Comparison of ENCODE assay signal across 8 cellular contexts in the genomic region with DNA sequence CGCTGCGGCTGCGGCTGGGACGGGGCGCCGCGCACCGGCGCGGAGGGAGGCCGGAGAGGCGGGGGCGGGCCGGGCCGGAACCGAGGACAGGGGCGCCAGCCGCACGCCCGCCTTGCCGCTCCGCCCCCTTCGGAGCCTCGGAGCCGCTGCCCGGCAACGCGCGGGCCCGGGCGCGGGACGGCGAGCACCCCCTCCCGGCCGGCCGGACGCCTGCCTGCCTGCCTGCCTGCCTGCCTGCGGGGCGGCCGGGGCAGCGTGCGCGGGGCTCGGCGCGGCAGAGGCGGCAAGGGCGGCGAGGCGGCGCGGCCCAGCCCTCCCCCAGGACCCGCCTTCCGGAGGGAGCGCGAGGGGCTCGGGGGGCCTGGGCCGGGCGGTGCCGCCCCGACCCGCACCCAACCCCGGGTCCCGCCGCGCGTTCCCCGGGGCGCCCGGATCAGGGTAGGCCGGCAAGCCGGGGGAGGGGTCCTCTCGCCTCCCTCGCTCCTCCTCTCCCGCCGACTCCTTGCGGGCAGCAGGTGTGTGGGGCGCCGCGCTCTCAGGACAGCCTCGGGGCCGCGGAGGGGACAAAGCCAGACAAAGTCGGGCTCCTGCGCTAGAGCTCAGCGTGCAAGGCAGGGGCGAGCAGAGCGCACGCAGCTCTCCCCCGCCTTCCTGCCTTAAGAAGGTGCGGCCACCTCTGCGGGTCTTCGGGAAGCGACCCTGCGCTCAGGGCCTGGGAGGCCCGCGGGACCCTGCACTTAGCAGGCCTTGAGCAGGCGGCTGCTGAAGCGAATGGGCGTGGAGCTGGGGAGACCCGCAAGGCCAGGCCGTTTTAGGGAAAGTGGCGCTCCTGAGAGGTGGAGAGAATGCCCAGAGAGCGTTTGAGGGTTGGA. TPM values are rescaled to one million over a fixed set of nuclear protein-coding genes. Genes with fewer than 3 reads are reported as not detected.
A peak's percentile ranks its signal among the peaks of the same experiment; 100 is the strongest.
DNase-seq lines count a peak whose midpoint lies in the region; ATAC-seq and TF ChIP-seq lines count a peak whose summit lies in the region.

KIAA1549 (minus strand) TSS at position 58 of the 872 bp plus-strand sequence. CDS start 120 bp downstream, outside the sequence.

- WGBS in liver: 3% methylated on average over 105 of the region's 105 CpGs

- peak within 1 kb of the TSS; percentile 82 for H3K4me3 Mint-ChIP-seq in dendritic cell treated with granulocyte-macrophage colony-stimulating factor and Interleukin-4, amounts not matched to agents 40 ng/mL and 50 ng/mL, for 4 days

- TF ChIP-seq CTCF in liver (IDR thresholded peaks at IDR 0.05; ENCODE audit: low read depth, low read length, missing input control): peak; percentile 33

- intact Hi-C loops in dendritic cell treated with granulocyte-macrophage colony-stimulating factor and Interleukin-4, amounts not matched to agents 40 ng/mL and 50 ng/mL, for 4 days (cut with micrococcal nuclease): loop anchor here (2.0 kb wide), 1 partner anchor 95 kb away; no protein-coding TSS in a partner anchor

- no peaks in the 10 kb centered on the region for H3K9me3 Mint-ChIP-seq in dendritic cell treated with granulocyte-macrophage colony-stimulating factor and Interleukin-4, amounts not matched to agents 40 ng/mL and 50 ng/mL, for 4 days

- ATAC-seq in HG02763 (IDR thresholded peaks at IDR 0.05; ENCODE audit: unreplicated experiment): peak; percentile 86

- H3K4me1 Mint-ChIP-seq in dendritic cell treated with granulocyte-macrophage colony-stimulating factor and Interleukin-4, amounts not matched to agents 40 ng/mL and 50 ng/mL, for 4 days (ENCODE audit: low read depth): peaks cover 15% of the 10 kb centered on the region

- no peak for TF ChIP-seq RAD21 in liver (IDR thresholded peaks at IDR 0.05)

- peaks cover 45% of the 10 kb centered on the region for H3K27me3 Mint-ChIP-seq in dendritic cell treated with granulocyte-macrophage colony-stimulating factor and Interleukin-4, amounts not matched to agents 40 ng/mL and 50 ng/mL, for 4 days

- H3K27me3 ChIP-seq in liver (ENCODE audit: control insufficient read depth in 4 of 4, insufficient read depth in 4 of 4, low read length in 3 of 4): no peaks in the 10 kb centered on the region

- no peak within 1 kb of the TSS for H3K27ac Mint-ChIP-seq in dendritic cell treated with granulocyte-macrophage colony-stimulating factor and Interleukin-4, amounts not matched to agents 40 ng/mL and 50 ng/mL, for 4 days

- H3K9me3 ChIP-seq in liver (ENCODE audit: control insufficient read depth in 4 of 4, low read length in 3 of 4): no peaks in the 10 kb centered on the region

- H3K4me3 ChIP-seq in liver (ENCODE audit: low read depth in 1 of 3, low read length in 3 of 3): peak within 1 kb of the TSS; percentile 20 to 86 (median 74)

- peak within 1 kb of the TSS; percentile 1 to 78 for H3K9ac ChIP-seq in liver (ENCODE audit: low read depth in 1 of 2, low read length in 2 of 2)

- H3K36me3 Mint-ChIP-seq in dendritic cell treated with granulocyte-macrophage colony-stimulating factor and Interleukin-4, amounts not matched to agents 40 ng/mL and 50 ng/mL, for 4 days (ENCODE audit: low read depth): no peaks in the 10 kb centered on the region

- no peak within 1 kb of the TSS for H3K27ac ChIP-seq in liver (ENCODE audit: low read depth in 1 of 2, low read length in 2 of 2)

- H3K36me3 ChIP-seq in liver (ENCODE audit: control insufficient read depth in 4 of 4, insufficient read depth in 3 of 4, low read depth in 1 of 4, low read length in 3 of 4): no peaks in the 10 kb centered on the region

- H3K4me1 ChIP-seq in liver (ENCODE audit: control insufficient read depth in 4 of 4, insufficient read depth in 4 of 4, low read length in 3 of 4): peaks cover 0 to 16% (median 7%) of the 10 kb centered on the region in 4 donors

- peak; percentile 23 to 40 for DNase-seq in NCI-H524 (lab: John Stamatoyannopoulos, UW)
- no peak for DNase-seq in NCI-H524 treated with DMSO at 0.1 percent for 48 hours (lab: John Stamatoyannopoulos, UW)
- peak; percentile 59 to 71 for DNase-seq in NCI-H1930 (lab: John Stamatoyannopoulos, UW)
- DNase-seq in activated CD4-positive, alpha-beta T cell treated with anti-CD3 and anti-CD28 coated beads for 1 hour: peak; percentile 36
- DNase-seq in stimulated activated CD4-positive, alpha-beta T cell treated with anti-CD3 and anti-CD28 coated beads, TNF-alpha, amount 100 ng/mL, for 24 hours (ENCODE audit: low read depth in 3 of 3): peak in 2 of 3 experiments; percentile 14 to 57

TF ChIP-seq in liver, 16 proteins besides CTCF, POLR2A, EP300 and RAD21:
- TF ChIP-seq TAF1 (conservative IDR thresholded peaks at IDR 0.05) (no peak), FOXA1 (IDR thresholded peaks at IDR 0.05) (no peak)

RNA-seq across cellular contexts. Expression of gene KIAA1549, which starts in this region (rescaled TPM):
- under 1 TPM; 0.50 to 0.89 TPM for total RNA-seq in liver
- under 1 TPM; 0.13 to 0.33 TPM for polyA plus RNA-seq in liver
